Comparison of ENCODE assay signal across 8 cellular contexts in genomic region chr19:57527136-57527881, GRCh38. TPM values are rescaled to one million over a fixed set of nuclear protein-coding genes. Genes with fewer than 3 reads are reported as not detected.
DNase-seq lines count a peak whose midpoint lies in the region; TF ChIP-seq lines count a peak whose summit lies in the region.

ZNF549 (plus strand) TSS chr19:57527356; CDS start chr19:57527574, 218 bp downstream.

- H3K27ac ChIP-seq in GM23248 (peak within 1 kb of the TSS; percentile 48), SJCRH30 (peak within 1 kb of the TSS; percentile 33; the same call in 1 of the 2 replicates), neutrophil (no peak within 1 kb of the TSS), subcutaneous abdominal adipose tissue (ENCODE audit: low read depth, low read length) (peak within 1 kb of the TSS; percentile 67)

- H3K4me1 ChIP-seq in GM23248 (ENCODE audit: insufficient read depth): peaks cover 6% of the 10 kb centered on the region; the same call in 1 of the 2 replicates
- H3K4me1 ChIP-seq in Loucy (ENCODE audit: insufficient read depth, low read length, poor library complexity, severe bottlenecking): peaks cover 19% of the 10 kb centered on the region
- no peaks in the 10 kb centered on the region for H3K4me1 ChIP-seq in SJCRH30
- H3K4me1 ChIP-seq in neutrophil (ENCODE audit: control insufficient read depth in 1 of 2, insufficient read depth in 1 of 2, low read depth in 1 of 2, low read length in 1 of 2): peaks cover 7% of the 10 kb centered on the region in 2 experiments
- peaks cover 4 to 20% (median 17%) of the 10 kb centered on the region in 5 donors for H3K4me1 ChIP-seq in subcutaneous abdominal adipose tissue (ENCODE audit: control insufficient read depth in 5 of 5, insufficient read depth in 5 of 5, low read length in 5 of 5)

- TF ChIP-seq CTCF in Loucy (conservative IDR thresholded peaks at IDR 0.05; ENCODE audit: low read length) (no peak), neutrophil (IDR thresholded peaks at IDR 0.05) (no peak)

- DNase-seq in Daoy (ENCODE audit: low read depth): peak; percentile 95
- peak; percentile 96 for DNase-seq in GM23248
- peak; percentile 92 to 95 for DNase-seq in SJCRH30
- DNase-seq in activated naive CD4-positive, alpha-beta T cell treated with Interleukin-2 at 50 U/mL for 16 hours: peak; percentile 90
- DNase-seq in globus pallidus (ENCODE audit: low spot score): peak; percentile 69

- H3K4me3 ChIP-seq in GM23248 (peak within 1 kb of the TSS; percentile 98), Loucy (ENCODE audit: low read length, poor library complexity, severe bottlenecking) (peak within 1 kb of the TSS; percentile 95), SJCRH30 (peak within 1 kb of the TSS; percentile 81), neutrophil (ENCODE audit: low read depth in 1 of 2, low read length in 1 of 2) (peak within 1 kb of the TSS; percentile 63 to 65), subcutaneous abdominal adipose tissue (ENCODE audit: low read depth in 1 of 5, low read length in 5 of 5) (peak within 1 kb of the TSS; percentile 73 to 98 (median 91))

- no peaks in the 10 kb centered on the region for H3K27me3 ChIP-seq in GM23248 (replicated peaks; ENCODE audit: insufficient read depth)
- no peaks in the 10 kb centered on the region for H3K27me3 ChIP-seq in Loucy (ENCODE audit: insufficient read depth, low read length, poor library complexity, severe bottlenecking)
- no peaks in the 10 kb centered on the region for H3K27me3 ChIP-seq in SJCRH30
- no peaks in the 10 kb centered on the region for H3K27me3 ChIP-seq in neutrophil
- no peaks in the 10 kb centered on the region for H3K27me3 ChIP-seq in subcutaneous abdominal adipose tissue (ENCODE audit: control insufficient read depth in 5 of 5, insufficient read depth in 4 of 5, low read length in 5 of 5)

- no peaks in the 10 kb centered on the region for H3K9me2 ChIP-seq in GM23248 (ENCODE audit: insufficient read depth)
- no peaks in the 10 kb centered on the region for H3K9me2 ChIP-seq in Loucy (replicated peaks; ENCODE audit: low read depth, low read length)

- WGBS in GM23248 (ENCODE audit: low coverage in 1 of 2, low lambda C conversion rate in 2 of 2, missing lambda C conversion rate in 2 of 2), 2 experiments: 2 to 5% methylated on average over 63 to 64 of the region's 64 CpGs

- peaks cover 50% of the 10 kb centered on the region for H3K79me2 ChIP-seq in GM23248 (ENCODE audit: insufficient read depth)
- peaks cover 39% of the 10 kb centered on the region for H3K79me2 ChIP-seq in Loucy (ENCODE audit: insufficient read depth, low read length)

- in situ Hi-C loops in GM23248 (cut with MboI): no loop called here

- peak within 1 kb of the TSS; percentile 99 for H2AFZ ChIP-seq in GM23248
- H2AFZ ChIP-seq in Loucy (ENCODE audit: low read length): peak within 1 kb of the TSS; percentile 96

- H3K9ac ChIP-seq in GM23248 (peak within 1 kb of the TSS; percentile 87), Loucy (ENCODE audit: low read depth, low read length, poor library complexity, severe bottlenecking) (peak within 1 kb of the TSS; percentile 91), subcutaneous abdominal adipose tissue (ENCODE audit: low read length in 5 of 5) (peak within 1 kb of the TSS in 4 of 5 donors; percentile 86 to 93 (median 88))

- no peaks in the 10 kb centered on the region for H3K36me3 ChIP-seq in GM23248 (ENCODE audit: low read depth)
- H3K36me3 ChIP-seq in Loucy (ENCODE audit: insufficient read depth, low read length): no peaks in the 10 kb centered on the region; the same call in 1 of the 2 replicates
- H3K36me3 ChIP-seq in SJCRH30: peaks cover 13% of the 10 kb centered on the region
- H3K36me3 ChIP-seq in neutrophil: no peaks in the 10 kb centered on the region
- H3K36me3 ChIP-seq in subcutaneous abdominal adipose tissue (ENCODE audit: control insufficient read depth in 5 of 5, insufficient read depth in 5 of 5, low read length in 5 of 5): peaks cover 9 to 16% (median 14%) of the 10 kb centered on the region in 5 donors

- H3F3A ChIP-seq in GM23248 (ENCODE audit: insufficient read depth): 0 out of 2 replicates have a peak, but pooled peaks cover 17% of the 10 kb centered on the region
- no peaks in the 10 kb centered on the region for H3F3A ChIP-seq in Loucy (ENCODE audit: low read depth)

- H3K9me3 ChIP-seq in GM23248 (ENCODE audit: low read depth): no peaks in the 10 kb centered on the region
- H3K9me3 ChIP-seq in Loucy (ENCODE audit: insufficient read depth, low read depth, low read length): no peaks in the 10 kb centered on the region
- peaks cover 6% of the 10 kb centered on the region; the same call in 1 of the 2 replicates for H3K9me3 ChIP-seq in SJCRH30 (replicated peaks)
- H3K9me3 ChIP-seq in neutrophil: peaks cover 5% of the 10 kb centered on the region
- peaks cover 9 to 23% (median 16%) of the 10 kb centered on the region in 5 donors for H3K9me3 ChIP-seq in subcutaneous abdominal adipose tissue (ENCODE audit: control insufficient read depth in 5 of 5, low read length in 5 of 5)

- H4K20me1 ChIP-seq in GM23248 (ENCODE audit: insufficient read depth) (no peaks in the 10 kb centered on the region), Loucy (ENCODE audit: insufficient read depth, low read length, poor library complexity, severe bottlenecking) (peaks cover 8% of the 10 kb centered on the region)

- H3K4me2 ChIP-seq in GM23248 (ENCODE audit: unreplicated experiment) (peak within 1 kb of the TSS; percentile 97), Loucy (ENCODE audit: low read depth, low read length, poor library complexity, severe bottlenecking) (peak within 1 kb of the TSS; percentile 93)

RNA-seq across cellular contexts. Expression of gene ZNF549, which starts in this region (rescaled TPM):
- total RNA-seq in Daoy (2014; rRNA removed; shearing (Covaris generic)): 3.4 and 4.0 TPM in 2 replicates
- 3.5 and 5.6 TPM in 2 replicates for total RNA-seq in GM23248 (2014; rRNA removed; shearing (Covaris generic))
- 3.5 and 4.2 TPM in 2 replicates for polyA plus RNA-seq in GM23248 (2016; fragmentation: Nextera tagmentation; extraction: Ambion mirVana)
- 8.1 and 9.1 TPM in 2 replicates for total RNA-seq in SJCRH30 (2014; rRNA removed; shearing (Covaris generic))
